In genomic region chr18:13303761-13304364, GRCh38 we compare ENCODE assay signal across 20 cellular contexts.
DNase-seq lines count a peak whose midpoint lies in the region; TF ChIP-seq lines count a peak whose summit lies in the region.
"Had no signal": no experiment of that assay in that cellular context is flagged by ENCODE, and none has a peak within 500 bp of the region (broad histone marks: within the 10 kb centered on the region; RNA-seq: fewer than 3 reads in every experiment).

No MANE protein-coding gene starts in this region.

- no peak overlapping the region for H2AFZ ChIP-seq in neural progenitor cell (replicated peaks)

- H3K27ac Mint-ChIP-seq in chondrocyte (ENCODE audit: unreplicated experiment) (peak overlapping the region; percentile 54), nephron (peak overlapping the region; percentile 66 to 93 (median 71)), immature natural killer cell (no peak overlapping the region), neural progenitor cell (no peak overlapping the region)

- H3K27ac ChIP-seq in HEK293 (ENCODE audit: extremely low read depth, low read depth, low read length) (no peak overlapping the region), neural progenitor cell (no peak overlapping the region)
- H3K27ac ChIP-seq: HL-60, Peyer's patch, SJSA1 had no signal

- no peaks in the 10 kb centered on the region for H3K9me3 ChIP-seq in HEK293 (ENCODE audit: control insufficient read depth, insufficient read depth, low read depth, low read length)
- H3K9me3 ChIP-seq in neural progenitor cell (ENCODE audit: low read depth), result no peaks in the 10 kb centered on the region
- H3K9me3 ChIP-seq: Peyer's patch, SJSA1 had no signal

- no peaks in the 10 kb centered on the region for H3K79me2 ChIP-seq in neural progenitor cell (ENCODE audit: low read depth)

- POLR2A ChIA-PET in HEK293 (lab: Yijun Ruan, JAX), result no interaction called here

- H3K4me1 Mint-ChIP-seq in chondrocyte (ENCODE audit: low read depth), result peaks cover 43% of the 10 kb centered on the region
- peaks cover 50% of the 10 kb centered on the region for H3K4me1 Mint-ChIP-seq in nephron
- peaks cover 9 to 29% of the 10 kb centered on the region in 2 donors for H3K4me1 Mint-ChIP-seq in immature natural killer cell
- H3K4me1 Mint-ChIP-seq in neural progenitor cell, result peaks cover 18% of the 10 kb centered on the region

- TF ChIP-seq CTCF in HEK293 (tag by site-specific recombination; IDR thresholded peaks at IDR 0.05) (no peak), chondrocyte (IDR thresholded peaks at IDR 0.05) (no peak), nephron (IDR thresholded peaks at IDR 0.05; ENCODE audit: unreplicated experiment in 3 of 3) (no peak), neural progenitor cell (IDR thresholded peaks at IDR 0.05) (no peak)

- no peaks in the 10 kb centered on the region for H3F3A ChIP-seq in neural progenitor cell (ENCODE audit: low read depth)

- H3K36me3 ChIP-seq in HEK293 (ENCODE audit: control insufficient read depth in 2 of 2, insufficient read depth in 1 of 2, low read length in 2 of 2) (no peaks in the 10 kb centered on the region), neural progenitor cell (no peaks in the 10 kb centered on the region)
- H3K36me3 ChIP-seq: Peyer's patch, SJSA1 had no signal

- H3K4me2 ChIP-seq in neural progenitor cell, result no peak overlapping the region

- H3K4me3 Mint-ChIP-seq in chondrocyte (ENCODE audit: unreplicated experiment), result no peak overlapping the region
- H3K4me3 Mint-ChIP-seq in nephron, result no peak overlapping the region
- H3K4me3 Mint-ChIP-seq in immature natural killer cell, result no peak overlapping the region
- H3K4me3 Mint-ChIP-seq in neural progenitor cell, result no peak overlapping the region

- CTCF ChIA-PET in HEK293 (lab: Yijun Ruan, JAX), result interaction anchor here (0.6 to 1.0 kb wide), 4 partner anchors 88 to 775 kb away, joined by 3 to 4 read pairs (median 3); no protein-coding TSS in a partner anchor

- H3K4me1 ChIP-seq in HEK293 (ENCODE audit: control insufficient read depth, insufficient read depth, low read length), result peaks cover 14% of the 10 kb centered on the region
- H3K4me1 ChIP-seq in neural progenitor cell, result no peaks in the 10 kb centered on the region
- H3K4me1 ChIP-seq: SJSA1 had no signal

- H4K20me1 ChIP-seq in neural progenitor cell (ENCODE audit: low read depth), result no peaks in the 10 kb centered on the region

- no peak overlapping the region for H3K9ac ChIP-seq in neural progenitor cell

- no peaks in the 10 kb centered on the region for H3K27me3 ChIP-seq in neural progenitor cell
- H3K27me3 ChIP-seq: Peyer's patch, SJSA1 had no signal

- peaks cover 8% of the 10 kb centered on the region for H3K9me3 Mint-ChIP-seq in chondrocyte (ENCODE audit: low read depth)
- H3K9me3 Mint-ChIP-seq in nephron, result peaks cover 17% of the 10 kb centered on the region
- H3K9me3 Mint-ChIP-seq in immature natural killer cell, result peaks cover 0 to 4% (median 0%) of the 10 kb centered on the region in 6 donors
- H3K9me3 Mint-ChIP-seq in neural progenitor cell, result peaks cover 8% of the 10 kb centered on the region

- H3K4me3 ChIP-seq in HEK293 (ENCODE audit: low read depth, low read length), result no peak overlapping the region
- H3K4me3 ChIP-seq in neural progenitor cell, result no peak overlapping the region
- H3K4me3 ChIP-seq: Peyer's patch, SJSA1 had no signal

- H3K27me3 Mint-ChIP-seq in chondrocyte (ENCODE audit: low read depth), result no peaks in the 10 kb centered on the region
- H3K27me3 Mint-ChIP-seq in nephron (ENCODE audit: low read depth), result no peaks in the 10 kb centered on the region
- peaks cover 5 to 20% (median 14%) of the 10 kb centered on the region in 3 donors for H3K27me3 Mint-ChIP-seq in immature natural killer cell (ENCODE audit: low read depth in 3 of 3)
- H3K27me3 Mint-ChIP-seq in neural progenitor cell (ENCODE audit: insufficient read depth, low read depth), result no peaks in the 10 kb centered on the region

- DNase-seq in AG08395 (ENCODE audit: low spot score) (peak; percentile 35), chondrocyte (ENCODE audit: low spot score) (no peak), occipital lobe (lab: John Stamatoyannopoulos, UW) (no peak), immature natural killer cell (no peak), neural progenitor cell (ENCODE audit: low spot score) (no peak), NCI-H345 treated with DMSO at 0.1 percent for 48 hours (lab: John Stamatoyannopoulos, UW; ENCODE audit: unreplicated experiment) (no peak)
- DNase-seq: DND-41; H7; Karpas-422; NCI-H1105; NCI-H2081; NCI-H2171 treated with DMSO at 0.1 percent for 48 hours; NCI-H748 treated with DMSO at 0.1 percent for 48 hours; NK-92 treated with Interleukin-12 subunit alpha and Interleukin-12 subunit beta, amount 100 ng/mL, for 24 hours; Peyer's patch had no signal

- H3K36me3 Mint-ChIP-seq in chondrocyte (ENCODE audit: low read depth) (peaks cover 14% of the 10 kb centered on the region), nephron (ENCODE audit: low read depth) (no peaks in the 10 kb centered on the region), immature natural killer cell (no peaks in the 10 kb centered on the region), neural progenitor cell (peaks cover 2% of the 10 kb centered on the region)
- H3K36me3 Mint-ChIP-seq: CD14-positive monocyte had no signal

TF ChIP-seq in HEK293, 187 proteins besides CTCF, POLR2A, EP300 and RAD21:
- TF ChIP-seq ZNF133 (tag by site-specific recombination; IDR thresholded peaks at IDR 0.05) (peak; percentile 45; the same call in 1 of the 2 replicates), FEZF1 (tag by site-specific recombination; IDR thresholded peaks at IDR 0.05) (no peak), ZNF513 (tag by site-specific recombination; IDR thresholded peaks at IDR 0.05) (no peak)

Comparison
In these comparisons a context has a peak if more than half of its experiments do, and no peak if none do; other contexts are left out.
1. H3K27ac Mint-ChIP-seq: peak in chondrocyte (single experiment) and nephron (3 of 3); none in immature natural killer cell (0 of 6) and neural progenitor cell (single experiment).